ENCODE assay signal across 1 cellular context in the genomic region with DNA sequence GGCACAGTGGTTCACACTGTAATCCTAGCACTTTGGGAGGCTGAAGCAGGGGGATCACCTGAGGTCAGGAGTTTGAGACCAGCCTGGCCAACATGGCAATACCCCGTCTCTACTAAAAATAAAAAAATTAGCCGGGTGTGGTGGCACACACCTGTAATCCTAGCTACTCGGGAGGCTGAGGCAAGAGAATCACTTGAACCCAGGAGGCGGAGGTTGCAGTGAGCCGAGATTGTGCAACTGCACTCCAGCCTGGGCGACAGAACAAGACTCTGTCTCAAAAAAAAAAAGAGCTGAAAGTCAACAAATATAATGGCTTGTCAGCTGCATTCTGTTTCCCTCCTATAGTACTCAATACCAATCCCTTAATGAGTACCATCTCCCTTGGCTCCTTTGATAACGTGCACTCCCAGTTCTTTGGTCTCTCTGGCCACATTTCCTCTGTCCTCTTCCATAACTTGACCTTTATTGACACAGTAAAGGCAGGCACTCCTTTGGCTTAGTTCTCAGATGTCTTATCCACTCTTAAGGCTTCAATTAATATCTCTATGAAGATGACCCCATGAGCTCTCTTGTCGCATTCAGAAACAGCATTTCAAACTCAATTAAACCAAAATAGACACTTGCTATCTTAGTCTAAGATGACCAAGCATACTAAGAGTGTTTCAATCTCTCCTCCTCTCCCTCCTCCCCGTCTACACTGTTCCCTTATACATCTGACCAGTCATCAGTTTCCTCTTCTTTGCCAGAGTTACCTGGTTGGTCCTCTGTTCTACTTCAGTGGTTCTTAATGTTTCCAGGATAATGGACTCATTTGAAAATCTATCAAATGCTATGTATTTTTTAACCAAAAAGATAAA.
A peak's percentile ranks its signal among the peaks of the same experiment; 100 is the strongest.
TF ChIP-seq lines count a peak whose summit lies in the region.

No MANE protein-coding gene starts in this region.

TF ChIP-seq in HepG2, 621 proteins besides CTCF, POLR2A, EP300 and RAD21 (continues in another document):
- TF ChIP-seq HNRNPLL (IDR thresholded peaks at IDR 0.05; ENCODE audit: low read depth, low read length, poor library complexity, severe bottlenecking) = no peak
- TF ChIP-seq ZNF569 (CRISPR knock-in tag; IDR thresholded peaks at IDR 0.05; ENCODE audit: borderline replicate concordance) = no peak
- TF ChIP-seq THAP11 (CRISPR knock-in tag; IDR thresholded peaks at IDR 0.05) = no peak
- no peak for TF ChIP-seq CCAR2 (optimal IDR thresholded peaks at IDR 0.05; ENCODE audit: low read depth, low read length)
- no peak for TF ChIP-seq ZC3H13 (CRISPR knock-in tag; IDR thresholded peaks at IDR 0.05)
- TF ChIP-seq POLR2AphosphoS2 (IDR thresholded peaks at IDR 0.05; ENCODE audit: low read depth, low read length) = no peak
- TF ChIP-seq SNRNP70 (IDR thresholded peaks at IDR 0.05; ENCODE audit: low read depth, low read length) = no peak
- TF ChIP-seq, protein P1, sequence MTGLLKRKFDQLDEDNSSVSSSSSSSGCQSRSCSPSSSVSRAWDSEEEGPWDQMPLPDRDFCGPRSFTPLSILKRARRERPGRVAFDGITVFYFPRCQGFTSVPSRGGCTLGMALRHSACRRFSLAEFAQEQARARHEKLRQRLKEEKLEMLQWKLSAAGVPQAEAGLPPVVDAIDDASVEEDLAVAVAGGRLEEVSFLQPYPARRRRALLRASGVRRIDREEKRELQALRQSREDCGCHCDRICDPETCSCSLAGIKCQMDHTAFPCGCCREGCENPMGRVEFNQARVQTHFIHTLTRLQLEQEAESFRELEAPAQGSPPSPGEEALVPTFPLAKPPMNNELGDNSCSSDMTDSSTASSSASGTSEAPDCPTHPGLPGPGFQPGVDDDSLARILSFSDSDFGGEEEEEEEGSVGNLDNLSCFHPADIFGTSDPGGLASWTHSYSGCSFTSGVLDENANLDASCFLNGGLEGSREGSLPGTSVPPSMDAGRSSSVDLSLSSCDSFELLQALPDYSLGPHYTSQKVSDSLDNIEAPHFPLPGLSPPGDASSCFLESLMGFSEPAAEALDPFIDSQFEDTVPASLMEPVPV (CRISPR knock-in tag; IDR thresholded peaks at IDR 0.05) = no peak
- peak; percentile 87; the same call in 1 of the 2 replicates for TF ChIP-seq KDM1A (CRISPR knock-in tag; IDR thresholded peaks at IDR 0.05)
- TF ChIP-seq, protein P2, sequence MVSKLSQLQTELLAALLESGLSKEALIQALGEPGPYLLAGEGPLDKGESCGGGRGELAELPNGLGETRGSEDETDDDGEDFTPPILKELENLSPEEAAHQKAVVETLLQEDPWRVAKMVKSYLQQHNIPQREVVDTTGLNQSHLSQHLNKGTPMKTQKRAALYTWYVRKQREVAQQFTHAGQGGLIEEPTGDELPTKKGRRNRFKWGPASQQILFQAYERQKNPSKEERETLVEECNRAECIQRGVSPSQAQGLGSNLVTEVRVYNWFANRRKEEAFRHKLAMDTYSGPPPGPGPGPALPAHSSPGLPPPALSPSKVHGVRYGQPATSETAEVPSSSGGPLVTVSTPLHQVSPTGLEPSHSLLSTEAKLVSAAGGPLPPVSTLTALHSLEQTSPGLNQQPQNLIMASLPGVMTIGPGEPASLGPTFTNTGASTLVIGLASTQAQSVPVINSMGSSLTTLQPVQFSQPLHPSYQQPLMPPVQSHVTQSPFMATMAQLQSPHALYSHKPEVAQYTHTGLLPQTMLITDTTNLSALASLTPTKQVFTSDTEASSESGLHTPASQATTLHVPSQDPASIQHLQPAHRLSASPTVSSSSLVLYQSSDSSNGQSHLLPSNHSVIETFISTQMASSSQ (IDR thresholded peaks at IDR 0.05; ENCODE audit: low read depth) = no peak
- TF ChIP-seq, protein P2 (CRISPR knock-in tag; IDR thresholded peaks at IDR 0.05; ENCODE audit: borderline replicate concordance) = no peak
- TF ChIP-seq HES4 (CRISPR knock-in tag; IDR thresholded peaks at IDR 0.05; ENCODE audit: borderline replicate concordance) = no peak
- TF ChIP-seq ZNF598 (CRISPR knock-in tag; IDR thresholded peaks at IDR 0.05; ENCODE audit: borderline replicate concordance) = no peak
- TF ChIP-seq CBX5 (CRISPR knock-in tag; IDR thresholded peaks at IDR 0.05; ENCODE audit: borderline replicate concordance) = peak; percentile 47; the same call in 1 of the 2 replicates
- TF ChIP-seq, protein P3, sequence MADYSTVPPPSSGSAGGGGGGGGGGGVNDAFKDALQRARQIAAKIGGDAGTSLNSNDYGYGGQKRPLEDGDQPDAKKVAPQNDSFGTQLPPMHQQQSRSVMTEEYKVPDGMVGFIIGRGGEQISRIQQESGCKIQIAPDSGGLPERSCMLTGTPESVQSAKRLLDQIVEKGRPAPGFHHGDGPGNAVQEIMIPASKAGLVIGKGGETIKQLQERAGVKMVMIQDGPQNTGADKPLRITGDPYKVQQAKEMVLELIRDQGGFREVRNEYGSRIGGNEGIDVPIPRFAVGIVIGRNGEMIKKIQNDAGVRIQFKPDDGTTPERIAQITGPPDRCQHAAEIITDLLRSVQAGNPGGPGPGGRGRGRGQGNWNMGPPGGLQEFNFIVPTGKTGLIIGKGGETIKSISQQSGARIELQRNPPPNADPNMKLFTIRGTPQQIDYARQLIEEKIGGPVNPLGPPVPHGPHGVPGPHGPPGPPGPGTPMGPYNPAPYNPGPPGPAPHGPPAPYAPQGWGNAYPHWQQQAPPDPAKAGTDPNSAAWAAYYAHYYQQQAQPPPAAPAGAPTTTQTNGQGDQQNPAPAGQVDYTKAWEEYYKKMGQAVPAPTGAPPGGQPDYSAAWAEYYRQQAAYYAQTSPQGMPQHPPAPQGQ (CRISPR knock-in tag; IDR thresholded peaks at IDR 0.05; ENCODE audit: borderline replicate concordance) = no peak
- TF ChIP-seq ZNF17 (CRISPR knock-in tag; IDR thresholded peaks at IDR 0.05) = no peak
- TF ChIP-seq SMYD3 (CRISPR knock-in tag; IDR thresholded peaks at IDR 0.05) = no peak
- TF ChIP-seq SALL1 (CRISPR knock-in tag; IDR thresholded peaks at IDR 0.05) = no peak
- no peak for TF ChIP-seq ZNF260 (CRISPR knock-in tag; IDR thresholded peaks at IDR 0.05; ENCODE audit: borderline replicate concordance, low read depth)
- TF ChIP-seq, protein P4, sequence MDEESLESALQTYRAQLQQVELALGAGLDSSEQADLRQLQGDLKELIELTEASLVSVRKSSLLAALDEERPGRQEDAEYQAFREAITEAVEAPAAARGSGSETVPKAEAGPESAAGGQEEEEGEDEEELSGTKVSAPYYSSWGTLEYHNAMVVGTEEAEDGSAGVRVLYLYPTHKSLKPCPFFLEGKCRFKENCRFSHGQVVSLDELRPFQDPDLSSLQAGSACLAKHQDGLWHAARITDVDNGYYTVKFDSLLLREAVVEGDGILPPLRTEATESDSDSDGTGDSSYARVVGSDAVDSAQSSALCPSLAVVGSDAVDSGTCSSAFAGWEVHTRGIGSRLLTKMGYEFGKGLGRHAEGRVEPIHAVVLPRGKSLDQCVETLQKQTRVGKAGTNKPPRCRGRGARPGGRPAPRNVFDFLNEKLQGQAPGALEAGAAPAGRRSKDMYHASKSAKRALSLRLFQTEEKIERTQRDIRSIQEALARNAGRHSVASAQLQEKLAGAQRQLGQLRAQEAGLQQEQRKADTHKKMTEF (CRISPR knock-in tag; IDR thresholded peaks at IDR 0.05) = peak; percentile 32; the same call in 1 of the 2 replicates
- no peak for TF ChIP-seq NCOA1 (CRISPR knock-in tag; IDR thresholded peaks at IDR 0.05)
- no peak for TF ChIP-seq TGIF2 (CRISPR knock-in tag; IDR thresholded peaks at IDR 0.05)
- TF ChIP-seq, protein P5, sequence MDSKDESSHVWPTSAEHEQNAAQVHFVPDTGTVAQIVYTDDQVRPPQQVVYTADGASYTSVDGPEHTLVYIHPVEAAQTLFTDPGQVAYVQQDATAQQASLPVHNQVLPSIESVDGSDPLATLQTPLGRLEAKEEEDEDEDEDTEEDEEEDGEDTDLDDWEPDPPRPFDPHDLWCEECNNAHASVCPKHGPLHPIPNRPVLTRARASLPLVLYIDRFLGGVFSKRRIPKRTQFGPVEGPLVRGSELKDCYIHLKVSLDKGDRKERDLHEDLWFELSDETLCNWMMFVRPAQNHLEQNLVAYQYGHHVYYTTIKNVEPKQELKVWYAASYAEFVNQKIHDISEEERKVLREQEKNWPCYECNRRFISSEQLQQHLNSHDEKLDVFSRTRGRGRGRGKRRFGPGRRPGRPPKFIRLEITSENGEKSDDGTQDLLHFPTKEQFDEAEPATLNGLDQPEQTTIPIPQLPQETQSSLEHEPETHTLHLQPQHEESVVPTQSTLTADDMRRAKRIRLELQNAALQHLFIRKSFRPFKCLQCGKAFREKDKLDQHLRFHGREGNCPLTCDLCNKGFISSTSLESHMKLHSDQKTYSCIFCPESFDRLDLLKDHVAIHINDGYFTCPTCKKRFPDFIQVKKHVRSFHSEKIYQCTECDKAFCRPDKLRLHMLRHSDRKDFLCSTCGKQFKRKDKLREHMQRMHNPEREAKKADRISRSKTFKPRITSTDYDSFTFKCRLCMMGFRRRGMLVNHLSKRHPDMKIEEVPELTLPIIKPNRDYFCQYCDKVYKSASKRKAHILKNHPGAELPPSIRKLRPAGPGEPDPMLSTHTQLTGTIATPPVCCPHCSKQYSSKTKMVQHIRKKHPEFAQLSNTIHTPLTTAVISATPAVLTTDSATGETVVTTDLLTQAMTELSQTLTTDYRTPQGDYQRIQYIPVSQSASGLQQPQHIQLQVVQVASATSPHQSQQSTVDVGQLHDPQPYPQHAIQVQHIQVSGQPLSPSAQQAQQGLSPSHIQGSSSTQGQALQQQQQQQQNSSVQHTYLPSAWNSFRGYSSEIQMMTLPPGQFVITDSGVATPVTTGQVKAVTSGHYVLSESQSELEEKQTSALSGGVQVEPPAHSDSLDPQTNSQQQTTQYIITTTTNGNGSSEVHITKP (CRISPR knock-in tag; IDR thresholded peaks at IDR 0.05; ENCODE audit: low read depth) = no peak
- no peak for TF ChIP-seq HOXA7 (CRISPR knock-in tag; IDR thresholded peaks at IDR 0.05)
- no peak for TF ChIP-seq ZNF382 (CRISPR knock-in tag; IDR thresholded peaks at IDR 0.05; ENCODE audit: borderline replicate concordance)
- TF ChIP-seq EHMT2 (IDR thresholded peaks at IDR 0.05; ENCODE audit: borderline replicate concordance, low read depth, low read length) = no peak
- peak; percentile 93 for TF ChIP-seq ZNF460 (CRISPR knock-in tag; IDR thresholded peaks at IDR 0.05; ENCODE audit: borderline replicate concordance)
- TF ChIP-seq, protein P6, sequence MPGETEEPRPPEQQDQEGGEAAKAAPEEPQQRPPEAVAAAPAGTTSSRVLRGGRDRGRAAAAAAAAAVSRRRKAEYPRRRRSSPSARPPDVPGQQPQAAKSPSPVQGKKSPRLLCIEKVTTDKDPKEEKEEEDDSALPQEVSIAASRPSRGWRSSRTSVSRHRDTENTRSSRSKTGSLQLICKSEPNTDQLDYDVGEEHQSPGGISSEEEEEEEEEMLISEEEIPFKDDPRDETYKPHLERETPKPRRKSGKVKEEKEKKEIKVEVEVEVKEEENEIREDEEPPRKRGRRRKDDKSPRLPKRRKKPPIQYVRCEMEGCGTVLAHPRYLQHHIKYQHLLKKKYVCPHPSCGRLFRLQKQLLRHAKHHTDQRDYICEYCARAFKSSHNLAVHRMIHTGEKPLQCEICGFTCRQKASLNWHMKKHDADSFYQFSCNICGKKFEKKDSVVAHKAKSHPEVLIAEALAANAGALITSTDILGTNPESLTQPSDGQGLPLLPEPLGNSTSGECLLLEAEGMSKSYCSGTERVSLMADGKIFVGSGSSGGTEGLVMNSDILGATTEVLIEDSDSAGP (CRISPR knock-in tag; IDR thresholded peaks at IDR 0.05; ENCODE audit: borderline replicate concordance) = no peak
- TF ChIP-seq, protein P7, sequence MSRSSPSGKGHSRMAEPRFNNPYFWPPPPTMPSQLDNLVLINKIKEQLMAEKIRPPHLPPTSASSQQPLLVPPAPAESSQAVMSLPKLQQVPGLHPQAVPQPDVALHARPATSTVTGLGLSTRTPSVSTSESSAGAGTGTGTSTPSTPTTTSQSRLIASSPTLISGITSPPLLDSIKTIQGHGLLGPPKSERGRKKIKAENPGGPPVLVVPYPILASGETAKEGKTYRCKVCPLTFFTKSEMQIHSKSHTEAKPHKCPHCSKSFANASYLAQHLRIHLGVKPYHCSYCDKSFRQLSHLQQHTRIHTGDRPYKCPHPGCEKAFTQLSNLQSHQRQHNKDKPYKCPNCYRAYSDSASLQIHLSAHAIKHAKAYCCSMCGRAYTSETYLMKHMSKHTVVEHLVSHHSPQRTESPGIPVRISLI (CRISPR knock-in tag; IDR thresholded peaks at IDR 0.05; ENCODE audit: borderline replicate concordance) = peak; percentile 78
- no peak for TF ChIP-seq ISX (CRISPR knock-in tag; conservative IDR thresholded peaks at IDR 0.05)
- no peak for TF ChIP-seq NCOR1 (IDR thresholded peaks at IDR 0.05; ENCODE audit: borderline replicate concordance, low read length)
- peak; percentile 53; the same call in 1 of the 2 replicates for TF ChIP-seq ZMYM2 (CRISPR knock-in tag; IDR thresholded peaks at IDR 0.05)
- no peak for TF ChIP-seq HDAC6 (IDR thresholded peaks at IDR 0.05; ENCODE audit: low read depth, low read length)
- TF ChIP-seq ZNF143 (CRISPR knock-in tag; IDR thresholded peaks at IDR 0.05) = no peak
- no peak for TF ChIP-seq ZNF780A (CRISPR knock-in tag; IDR thresholded peaks at IDR 0.05)
- no peak for TF ChIP-seq ZNF510 (CRISPR knock-in tag; IDR thresholded peaks at IDR 0.05; ENCODE audit: low read depth)
